In the genomic region with DNA sequence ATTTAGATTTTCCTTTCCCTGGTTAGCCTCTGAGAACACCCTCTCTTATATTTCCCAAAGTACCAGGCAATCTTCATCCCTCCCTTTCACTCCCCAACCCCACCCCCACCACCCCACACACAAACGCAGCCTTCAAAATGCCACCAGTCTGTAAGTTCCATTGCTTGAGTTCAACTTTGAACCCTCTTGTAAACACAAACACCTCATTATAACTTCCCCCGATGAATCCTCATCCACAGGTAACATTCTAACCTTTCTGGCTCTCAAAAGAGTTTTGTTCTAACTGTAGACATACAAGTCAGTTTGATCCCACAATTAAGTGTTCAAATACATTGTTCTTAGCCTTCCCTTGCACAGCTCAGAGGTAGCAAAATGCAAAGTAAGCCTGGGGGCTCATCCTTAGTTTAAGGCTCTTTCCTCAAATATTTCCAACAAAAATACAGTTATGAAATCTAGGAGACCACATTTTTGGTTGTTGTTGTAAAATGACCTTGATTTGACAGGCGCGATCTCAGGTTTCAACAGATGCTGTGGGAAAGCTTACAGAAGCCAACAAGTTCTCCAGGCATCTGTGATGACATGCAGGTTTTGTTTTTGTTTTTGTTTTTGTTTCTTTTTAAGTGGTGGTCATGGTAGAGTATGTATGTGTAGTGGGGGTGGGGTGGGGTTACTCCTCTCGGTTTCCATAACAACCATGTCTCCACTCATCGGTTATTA, we compare ENCODE assay signal across 8 cellular contexts.
DNase-seq lines count a peak whose midpoint lies in the region; ATAC-seq and TF ChIP-seq lines count a peak whose summit lies in the region.

No MANE protein-coding gene starts in this region.

- no peak overlapping the region for H2AFZ ChIP-seq in hepatocyte

- peak overlapping the region; percentile 88 to 99 (median 95) for H3K27ac Mint-ChIP-seq in CD4-positive, alpha-beta memory T cell
- peak overlapping the region; percentile 88 for H3K27ac Mint-ChIP-seq in activated B cell treated with CpG ODN at 0.5 μM for 24 hours

- no peaks in the 10 kb centered on the region for H4K20me1 ChIP-seq in hepatocyte (ENCODE audit: insufficient read depth, poor library complexity, severe bottlenecking)

- H3K79me2 ChIP-seq in hepatocyte, result peaks cover 60% of the 10 kb centered on the region

- intact Hi-C loops in CD4-positive, alpha-beta memory T cell (cut with micrococcal nuclease), result loop anchor here (2.0 to 10.0 kb wide), 4 partner anchors 14 to 184 kb away; no protein-coding TSS in a partner anchor
- intact Hi-C loops in activated B cell treated with CpG ODN at 0.5 μM for 24 hours (cut with micrococcal nuclease), result loop anchor here (1.0 to 5.0 kb wide), 6 partner anchors 14 to 429 kb away; no protein-coding TSS in a partner anchor

- CTCF ChIA-PET in CD4-positive, alpha-beta memory T cell (lab: Charles Lee; ENCODE audit: partially characterized antibody), result no interaction called here
- CTCF ChIA-PET in activated B cell treated with CpG ODN at 0.5 μM for 24 hours (lab: Charles Lee), result no interaction called here

- no peak for TF ChIP-seq CTCF in activated B cell treated with CpG ODN at 0.5 μM for 24 hours (IDR thresholded peaks at IDR 0.05)
- no peak for TF ChIP-seq CTCF in hepatocyte (IDR thresholded peaks at IDR 0.05; ENCODE audit: poor library complexity)

- H3K4me1 Mint-ChIP-seq in CD4-positive, alpha-beta memory T cell, result peaks cover 55 to 89% (median 70%) of the 10 kb centered on the region in 4 donors
- H3K4me1 Mint-ChIP-seq in activated B cell treated with CpG ODN at 0.5 μM for 24 hours, result peaks cover 80% of the 10 kb centered on the region

- H3K36me3 ChIP-seq in CD4-positive, alpha-beta memory T cell (ENCODE audit: insufficient read depth, low read length), result no peaks in the 10 kb centered on the region
- H3K36me3 ChIP-seq in hepatocyte (replicated peaks; ENCODE audit: insufficient read depth, low read depth), result no peaks in the 10 kb centered on the region
- no peaks in the 10 kb centered on the region for H3K36me3 ChIP-seq in MG63

- peak overlapping the region; percentile 49 to 90 for H3K4me3 ChIP-seq in CD4-positive, alpha-beta memory T cell (ENCODE audit: low read length in 2 of 2)
- no peak overlapping the region for H3K4me3 ChIP-seq in hepatocyte
- no peak overlapping the region for H3K4me3 ChIP-seq in MG63

- no peaks in the 10 kb centered on the region for H3K9me2 ChIP-seq in hepatocyte (replicated peaks; ENCODE audit: insufficient read depth)

- POLR2A ChIA-PET in CD4-positive, alpha-beta memory T cell (lab: Charles Lee; ENCODE audit: partially characterized antibody), result interaction anchor here (4.5 to 8.1 kb wide), 2 partner anchors 25 to 105 kb away, joined by 47 to 92 read pairs; no protein-coding TSS in a partner anchor
- POLR2A ChIA-PET in activated B cell treated with CpG ODN at 0.5 μM for 24 hours (lab: Charles Lee), result interaction anchor here (0.6 to 2.9 kb wide), 3 partner anchors 17 to 105 kb away, joined by 3 to 15 read pairs (median 10); no protein-coding TSS in a partner anchor

- ATAC-seq in GM18870 (IDR thresholded peaks at IDR 0.05; ENCODE audit: unreplicated experiment) (peak; percentile 55), HG03095 (IDR thresholded peaks at IDR 0.05; ENCODE audit: unreplicated experiment) (peak; percentile 31), activated B cell treated with CpG ODN at 0.5 μM for 24 hours (ENCODE audit: low read depth) (peak; percentile 4)

- peaks cover 70% of the 10 kb centered on the region for H3K4me1 ChIP-seq in CD4-positive, alpha-beta memory T cell (ENCODE audit: insufficient read depth, low read length)
- H3K4me1 ChIP-seq in hepatocyte (ENCODE audit: insufficient read depth), result peaks cover 25% of the 10 kb centered on the region

- WGBS in hepatocyte (ENCODE audit: low lambda C conversion rate, missing lambda C conversion rate), result 31% methylated on average over 6 of the region's 6 CpGs

- no peaks in the 10 kb centered on the region for H3K27me3 ChIP-seq in CD4-positive, alpha-beta memory T cell (ENCODE audit: insufficient read depth, low read length)
- H3K27me3 ChIP-seq in hepatocyte (no peaks in the 10 kb centered on the region), MG63 (no peaks in the 10 kb centered on the region)

- peak overlapping the region; percentile 80 for H3K27ac ChIP-seq in CD4-positive, alpha-beta memory T cell (ENCODE audit: low read depth, low read length)
- H3K27ac ChIP-seq in hepatocyte, result no peak overlapping the region

- H3K36me3 Mint-ChIP-seq in CD4-positive, alpha-beta memory T cell, result peaks cover 3 to 43% of the 10 kb centered on the region in 2 donors
- peaks cover 6% of the 10 kb centered on the region for H3K36me3 Mint-ChIP-seq in activated B cell treated with CpG ODN at 0.5 μM for 24 hours (ENCODE audit: low read depth)

- no peaks in the 10 kb centered on the region for H3K27me3 Mint-ChIP-seq in CD4-positive, alpha-beta memory T cell
- H3K27me3 Mint-ChIP-seq in activated B cell treated with CpG ODN at 0.5 μM for 24 hours, result no peaks in the 10 kb centered on the region

- no peaks in the 10 kb centered on the region for H3K9me3 ChIP-seq in CD4-positive, alpha-beta memory T cell (ENCODE audit: control insufficient read depth in 1 of 2, low read length in 2 of 2)
- H3K9me3 ChIP-seq in hepatocyte (ENCODE audit: low read depth) (no peaks in the 10 kb centered on the region), MG63 (no peaks in the 10 kb centered on the region)

- DNase-seq in CD4-positive, alpha-beta memory T cell, result peak; percentile 63 to 87 (median 80)
- DNase-seq in activated B cell treated with CpG ODN at 0.5 μM for 24 hours (no peak), hepatocyte (ENCODE audit: low spot score) (peak; percentile 28), superior temporal gyrus (ENCODE audit: extremely low spot score) (peak; percentile 44), MG63 (no peak), NOMO-1 (lab: John Stamatoyannopoulos, UW; ENCODE audit: unreplicated experiment in 2 of 2) (no peak)

- peak overlapping the region; percentile 88 to 99 (median 96) for H3K4me3 Mint-ChIP-seq in CD4-positive, alpha-beta memory T cell
- peak overlapping the region; percentile 90 for H3K4me3 Mint-ChIP-seq in activated B cell treated with CpG ODN at 0.5 μM for 24 hours

- no peaks in the 10 kb centered on the region for H3K9me3 Mint-ChIP-seq in CD4-positive, alpha-beta memory T cell
- H3K9me3 Mint-ChIP-seq in activated B cell treated with CpG ODN at 0.5 μM for 24 hours, result no peaks in the 10 kb centered on the region

- peak overlapping the region; percentile 96 for H3K4me2 ChIP-seq in hepatocyte

Comparison
In these comparisons a context has a peak if more than half of its experiments do, and no peak if none do; other contexts are left out.
1. DNase-seq: peak in CD4-positive, alpha-beta memory T cell (5 of 5), hepatocyte (single experiment) and superior temporal gyrus (single experiment); none in activated B cell treated with CpG ODN at 0.5 μM for 24 hours (single experiment), MG63 (single experiment) and NOMO-1 (0 of 2).
2. H3K4me3 ChIP-seq: peak in CD4-positive, alpha-beta memory T cell (2 of 2); none in hepatocyte (single experiment) and MG63 (single experiment).
3. ATAC-seq: peak in every context shown above with its lines; median percentile 55 in GM18870; 31 in HG03095; 4 in activated B cell treated with CpG ODN at 0.5 μM for 24 hours.